In genomic region chr7:107644704-107645083, GRCh38 we compare ENCODE assay signal across 18 cellular contexts.
"Had no signal": no experiment of that assay in that cellular context is flagged by ENCODE, and none has a peak within 500 bp of the region (broad histone marks: within the 10 kb centered on the region; RNA-seq: fewer than 3 reads in every experiment).

No MANE protein-coding gene starts in this region.

- H3K27me3 ChIP-seq: body of pancreas, colonic mucosa, neutrophil, spleen, thyroid gland had no signal

- H3K36me3 ChIP-seq: colonic mucosa, neutrophil, spleen, thyroid gland had no signal

- H3K9me3 ChIP-seq: body of pancreas, colonic mucosa, neutrophil, spleen, thyroid gland had no signal

- H3K9me3 Mint-ChIP-seq: activated B cell treated with CpG ODN at 0.5 μM for 24 hours; activated T-cell treated with anti-CD3 and anti-CD28 coated beads, Interleukin-2, amount 50 U/mL, for 24 hours had no signal

- DNase-seq: activated B cell treated with CpG ODN at 0.5 μM for 24 hours; activated CD4-positive, alpha-beta T cell treated with anti-CD3 and anti-CD28 coated beads, Interleukin-2, amount 10 ng/mL, durations not matched to agents 24 days and 14 days; activated CD8-positive, alpha-beta T cell treated with anti-CD3 and anti-CD28 coated beads, Interleukin-2, amount 10 ng/mL, durations not matched to agents 7 days and 5 days; activated naive CD4-positive, alpha-beta T cell treated with Interleukin-2 at 50 U/mL for 16 hours; activated naive CD8-positive, alpha-beta T cell treated with anti-CD3 and anti-CD28 coated beads, Interleukin-2, amount 10 ng/mL, durations not matched to agents 7 days and 5 days; activated T-cell treated with anti-CD3 and anti-CD28 coated beads, Interleukin-2, amount 50 U/mL, for 24 hours; body of pancreas; central memory CD4-positive, alpha-beta T cell; erythroblast; foreskin melanocyte; head of caudate nucleus; mesendoderm; naive thymus-derived CD8-positive, alpha-beta T cell; spleen; stimulated activated naive B cell treated with anti-CD40 and anti-IgM and Interleukin-4, amounts not matched to agents 10 μg/mL and 1 μg/mL and 100 μg/mL, for 72 hours; thyroid gland had no signal

- H3K27me3 Mint-ChIP-seq: activated B cell treated with CpG ODN at 0.5 μM for 24 hours; stimulated activated naive B cell treated with anti-CD40 and anti-IgM and Interleukin-4, amounts not matched to agents 10 μg/mL and 1 μg/mL and 100 μg/mL, for 72 hours had no signal

- H3K27ac ChIP-seq: body of pancreas, colonic mucosa, neutrophil, thyroid gland had no signal

- H3K4me3 Mint-ChIP-seq: activated B cell treated with CpG ODN at 0.5 μM for 24 hours; activated T-cell treated with anti-CD3 and anti-CD28 coated beads, Interleukin-2, amount 50 U/mL, for 24 hours; naive thymus-derived CD8-positive, alpha-beta T cell had no signal

- ATAC-seq: activated CD8-positive, alpha-beta T cell treated with anti-CD3 and anti-CD28 coated beads, Interleukin-2, amount 10 ng/mL, durations not matched to agents 7 days and 5 days; body of pancreas; naive thymus-derived CD8-positive, alpha-beta T cell; stimulated activated naive B cell treated with anti-CD40 and anti-IgM and Interleukin-4, amounts not matched to agents 10 μg/mL and 1 μg/mL and 100 μg/mL, for 72 hours had no signal

- H3K4me1 ChIP-seq: body of pancreas, colonic mucosa, thyroid gland had no signal

- H3K27ac Mint-ChIP-seq: activated B cell treated with CpG ODN at 0.5 μM for 24 hours; activated CD4-positive, alpha-beta T cell treated with anti-CD3 and anti-CD28 coated beads, Interleukin-2, amount 10 ng/mL, durations not matched to agents 24 days and 14 days; activated CD8-positive, alpha-beta T cell treated with anti-CD3 and anti-CD28 coated beads, Interleukin-2, amount 10 ng/mL, durations not matched to agents 7 days and 5 days; activated T-cell treated with anti-CD3 and anti-CD28 coated beads, Interleukin-2, amount 50 U/mL, for 24 hours; naive thymus-derived CD8-positive, alpha-beta T cell had no signal

- H3K4me3 ChIP-seq: body of pancreas, colonic mucosa, spleen, thyroid gland had no signal
